In the genomic region with DNA sequence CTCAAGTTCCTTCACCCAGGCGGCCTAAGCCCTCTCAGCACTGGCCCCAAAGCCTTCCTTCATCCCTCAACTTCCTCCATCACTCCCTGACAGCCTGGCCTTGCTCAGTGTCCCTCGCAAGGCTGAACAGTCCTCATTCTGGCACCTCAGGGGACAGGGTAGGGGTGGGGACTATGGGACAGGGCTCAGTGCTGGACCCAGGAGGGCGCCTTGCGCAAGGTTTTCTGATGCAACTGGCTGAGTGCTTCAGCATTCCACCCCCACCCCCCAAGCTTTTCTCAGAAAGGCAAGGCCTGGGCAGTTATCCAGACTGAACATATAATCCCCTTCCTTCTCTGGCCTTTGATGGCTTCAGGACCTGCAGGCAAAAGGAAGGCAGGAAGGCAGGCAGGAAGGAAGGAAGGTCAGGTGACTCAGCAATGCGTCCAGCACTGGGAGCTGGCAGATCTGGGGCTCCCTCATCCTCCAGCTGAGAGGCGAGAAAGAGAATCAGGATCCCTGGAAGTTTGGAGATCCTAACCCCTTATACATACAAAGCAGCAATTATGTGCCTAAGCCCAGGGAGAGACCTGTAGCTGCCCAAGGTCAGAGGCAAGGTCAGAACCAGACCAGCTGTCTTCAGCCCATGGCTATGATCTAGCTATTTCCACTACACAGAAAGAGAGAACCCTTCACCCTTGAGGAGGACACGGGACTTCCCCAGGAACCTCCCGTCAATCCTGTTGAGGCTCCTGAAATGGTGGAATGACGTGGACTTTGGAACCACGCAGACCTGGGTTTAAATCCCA, we compare ENCODE assay signal across 1 cellular context.
TF ChIP-seq lines count a peak whose summit lies in the region.

No MANE protein-coding gene starts in this region.

TF ChIP-seq in HepG2, 621 proteins besides CTCF, POLR2A, EP300 and RAD21 (continued from another document):
- TF ChIP-seq ZNF672 (CRISPR knock-in tag; IDR thresholded peaks at IDR 0.05) (no peak; the same call in 1 of the 2 replicates), ISX (CRISPR knock-in tag; conservative IDR thresholded peaks at IDR 0.05) (no peak), KDM2A (CRISPR knock-in tag; IDR thresholded peaks at IDR 0.05; ENCODE audit: borderline replicate concordance, low read depth) (peak; percentile 88), ZNF331 (CRISPR knock-in tag; IDR thresholded peaks at IDR 0.05) (peak; percentile 99), ZMYM3 (CRISPR knock-in tag; IDR thresholded peaks at IDR 0.05) (peak; percentile 90), SMARCC2 (IDR thresholded peaks at IDR 0.05) (no peak), ATF1 (CRISPR knock-in tag; IDR thresholded peaks at IDR 0.05) (no peak), MIXL1 (CRISPR knock-in tag; IDR thresholded peaks at IDR 0.05) (peak; percentile 84), ELF1 (CRISPR knock-in tag; IDR thresholded peaks at IDR 0.05) (peak; percentile 63; the same call in 1 of the 2 replicates), RARA (CRISPR knock-in tag; IDR thresholded peaks at IDR 0.05) (peak; percentile 81), ZC3H4 (CRISPR knock-in tag; IDR thresholded peaks at IDR 0.05; ENCODE audit: borderline replicate concordance) (peak; percentile 93; the same call in 1 of the 2 replicates), AGO2 (optimal IDR thresholded peaks at IDR 0.05; ENCODE audit: low read depth, low read length) (no peak)
- TF ChIP-seq, protein P1, sequence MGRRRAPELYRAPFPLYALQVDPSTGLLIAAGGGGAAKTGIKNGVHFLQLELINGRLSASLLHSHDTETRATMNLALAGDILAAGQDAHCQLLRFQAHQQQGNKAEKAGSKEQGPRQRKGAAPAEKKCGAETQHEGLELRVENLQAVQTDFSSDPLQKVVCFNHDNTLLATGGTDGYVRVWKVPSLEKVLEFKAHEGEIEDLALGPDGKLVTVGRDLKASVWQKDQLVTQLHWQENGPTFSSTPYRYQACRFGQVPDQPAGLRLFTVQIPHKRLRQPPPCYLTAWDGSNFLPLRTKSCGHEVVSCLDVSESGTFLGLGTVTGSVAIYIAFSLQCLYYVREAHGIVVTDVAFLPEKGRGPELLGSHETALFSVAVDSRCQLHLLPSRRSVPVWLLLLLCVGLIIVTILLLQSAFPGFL (CRISPR knock-in tag; IDR thresholded peaks at IDR 0.05): no peak
- TF ChIP-seq, protein P2, sequence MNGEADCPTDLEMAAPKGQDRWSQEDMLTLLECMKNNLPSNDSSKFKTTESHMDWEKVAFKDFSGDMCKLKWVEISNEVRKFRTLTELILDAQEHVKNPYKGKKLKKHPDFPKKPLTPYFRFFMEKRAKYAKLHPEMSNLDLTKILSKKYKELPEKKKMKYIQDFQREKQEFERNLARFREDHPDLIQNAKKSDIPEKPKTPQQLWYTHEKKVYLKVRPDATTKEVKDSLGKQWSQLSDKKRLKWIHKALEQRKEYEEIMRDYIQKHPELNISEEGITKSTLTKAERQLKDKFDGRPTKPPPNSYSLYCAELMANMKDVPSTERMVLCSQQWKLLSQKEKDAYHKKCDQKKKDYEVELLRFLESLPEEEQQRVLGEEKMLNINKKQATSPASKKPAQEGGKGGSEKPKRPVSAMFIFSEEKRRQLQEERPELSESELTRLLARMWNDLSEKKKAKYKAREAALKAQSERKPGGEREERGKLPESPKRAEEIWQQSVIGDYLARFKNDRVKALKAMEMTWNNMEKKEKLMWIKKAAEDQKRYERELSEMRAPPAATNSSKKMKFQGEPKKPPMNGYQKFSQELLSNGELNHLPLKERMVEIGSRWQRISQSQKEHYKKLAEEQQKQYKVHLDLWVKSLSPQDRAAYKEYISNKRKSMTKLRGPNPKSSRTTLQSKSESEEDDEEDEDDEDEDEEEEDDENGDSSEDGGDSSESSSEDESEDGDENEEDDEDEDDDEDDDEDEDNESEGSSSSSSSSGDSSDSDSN (CRISPR knock-in tag; IDR thresholded peaks at IDR 0.05): peak; percentile 88
- TF ChIP-seq, protein P3, sequence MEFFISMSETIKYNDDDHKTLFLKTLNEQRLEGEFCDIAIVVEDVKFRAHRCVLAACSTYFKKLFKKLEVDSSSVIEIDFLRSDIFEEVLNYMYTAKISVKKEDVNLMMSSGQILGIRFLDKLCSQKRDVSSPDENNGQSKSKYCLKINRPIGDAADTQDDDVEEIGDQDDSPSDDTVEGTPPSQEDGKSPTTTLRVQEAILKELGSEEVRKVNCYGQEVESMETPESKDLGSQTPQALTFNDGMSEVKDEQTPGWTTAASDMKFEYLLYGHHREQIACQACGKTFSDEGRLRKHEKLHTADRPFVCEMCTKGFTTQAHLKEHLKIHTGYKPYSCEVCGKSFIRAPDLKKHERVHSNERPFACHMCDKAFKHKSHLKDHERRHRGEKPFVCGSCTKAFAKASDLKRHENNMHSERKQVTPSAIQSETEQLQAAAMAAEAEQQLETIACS (CRISPR knock-in tag; IDR thresholded peaks at IDR 0.05): peak; percentile 31; the same call in 1 of the 2 replicates
- TF ChIP-seq, protein P4, sequence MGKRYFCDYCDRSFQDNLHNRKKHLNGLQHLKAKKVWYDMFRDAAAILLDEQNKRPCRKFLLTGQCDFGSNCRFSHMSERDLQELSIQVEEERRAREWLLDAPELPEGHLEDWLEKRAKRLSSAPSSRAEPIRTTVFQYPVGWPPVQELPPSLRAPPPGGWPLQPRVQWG (CRISPR knock-in tag; IDR thresholded peaks at IDR 0.05; ENCODE audit: borderline replicate concordance, low read depth): no peak
- TF ChIP-seq, protein P5, sequence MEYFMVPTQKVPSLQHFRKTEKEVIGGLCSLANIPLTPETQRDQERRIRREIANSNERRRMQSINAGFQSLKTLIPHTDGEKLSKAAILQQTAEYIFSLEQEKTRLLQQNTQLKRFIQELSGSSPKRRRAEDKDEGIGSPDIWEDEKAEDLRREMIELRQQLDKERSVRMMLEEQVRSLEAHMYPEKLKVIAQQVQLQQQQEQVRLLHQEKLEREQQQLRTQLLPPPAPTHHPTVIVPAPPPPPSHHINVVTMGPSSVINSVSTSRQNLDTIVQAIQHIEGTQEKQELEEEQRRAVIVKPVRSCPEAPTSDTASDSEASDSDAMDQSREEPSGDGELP (IDR thresholded peaks at IDR 0.05; ENCODE audit: borderline replicate concordance, low read depth): peak; percentile 87
